Comparison of ENCODE assay signal across 9 cellular contexts in the genomic region with DNA sequence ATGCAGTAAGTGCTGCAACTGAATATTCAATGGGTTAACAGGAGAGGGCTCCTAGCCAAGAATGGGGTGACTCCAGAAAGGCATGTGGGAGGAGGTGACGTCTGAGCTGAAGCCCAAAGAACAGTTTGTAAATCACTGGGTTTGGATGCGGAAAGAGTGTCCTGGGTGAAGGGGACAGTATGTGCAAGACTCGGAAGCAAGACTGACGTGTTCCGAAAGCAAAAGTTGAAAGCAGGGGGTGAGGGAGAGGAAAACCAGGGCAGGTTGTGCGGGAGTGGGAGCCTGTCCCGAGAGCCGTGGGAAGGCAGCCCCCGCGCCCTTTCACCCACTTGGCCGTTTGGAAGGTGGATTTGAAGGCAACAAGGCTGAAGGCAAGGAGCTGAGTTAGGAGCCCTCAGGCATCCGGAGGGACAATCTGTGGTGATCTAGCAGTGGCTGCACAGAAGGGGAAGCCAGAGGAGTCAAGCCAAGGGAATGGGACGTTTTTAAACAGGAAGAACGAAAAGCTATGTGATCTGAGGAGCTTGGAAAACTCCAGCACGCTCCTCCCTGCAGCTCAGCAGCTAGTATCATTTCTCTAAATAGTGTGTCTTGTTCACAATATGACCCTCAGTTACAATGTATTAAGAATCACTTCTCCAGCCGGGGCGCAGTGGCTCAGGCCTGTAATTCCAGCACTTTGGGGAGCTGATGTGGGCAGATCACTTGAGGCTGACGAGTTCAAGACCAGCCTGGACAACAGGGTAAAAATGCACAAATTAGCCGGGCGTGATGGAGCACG. TPM values are rescaled to one million over a fixed set of nuclear protein-coding genes. Genes with fewer than 3 reads are reported as not detected.
A peak's percentile ranks its signal among the peaks of the same experiment; 100 is the strongest.
DNase-seq lines count a peak whose midpoint lies in the region; ATAC-seq and TF ChIP-seq lines count a peak whose summit lies in the region.
"Had no signal": no experiment of that assay in that cellular context is flagged by ENCODE, and none has a peak within 500 bp of the region (broad histone marks: within the 10 kb centered on the region; RNA-seq: fewer than 3 reads in every experiment).

No MANE protein-coding gene starts in this region.

- CTCF ChIA-PET in Caco-2 (lab: Charles Lee): interaction anchor here (0.6 kb wide), 1 partner anchor 70 kb away, joined by 3 read pairs; no protein-coding TSS in a partner anchor

- no peak for ATAC-seq in HG03469 (IDR thresholded peaks at IDR 0.05; ENCODE audit: unreplicated experiment)

- H3K4me1 Mint-ChIP-seq in HFFc6 (ENCODE audit: low read depth): peaks cover 39% of the 10 kb centered on the region
- peaks cover 9% of the 10 kb centered on the region for H3K4me1 Mint-ChIP-seq in Caco-2 (ENCODE audit: low read depth, unreplicated experiment)

- peak; percentile 100 for TF ChIP-seq EP300 in stomach (IDR thresholded peaks at IDR 0.05)

- TF ChIP-seq CTCF in HFFc6 (IDR thresholded peaks at IDR 0.05) (no peak), liver (IDR thresholded peaks at IDR 0.05; ENCODE audit: low read depth, low read length, missing input control) (no peak), stomach (IDR thresholded peaks at IDR 0.05) (no peak), Caco-2 (IDR thresholded peaks at IDR 0.05; ENCODE audit: insufficient read depth in 1 of 2, low read depth in 1 of 2, low read length in 1 of 2, severe bottlenecking in 1 of 2, unreplicated experiment in 1 of 2) (no peak)

- H3K9me3 ChIP-seq in liver (ENCODE audit: control insufficient read depth in 4 of 4, low read length in 3 of 4) (no peaks in the 10 kb centered on the region), stomach (no peaks in the 10 kb centered on the region), Caco-2 (no peaks in the 10 kb centered on the region)

- H3K27me3 ChIP-seq in liver (ENCODE audit: control insufficient read depth in 4 of 4, insufficient read depth in 4 of 4, low read length in 3 of 4) (no peaks in the 10 kb centered on the region), stomach (peaks cover 0 to 13% (median 0%) of the 10 kb centered on the region in 3 donors), Caco-2 (replicated peaks; ENCODE audit: control insufficient read depth, insufficient read depth, low read length) (no peaks in the 10 kb centered on the region)

- H3K27ac ChIP-seq in liver (ENCODE audit: low read depth in 1 of 2, low read length in 2 of 2): peak overlapping the region; percentile 91 to 92
- H3K27ac ChIP-seq in stomach: peak overlapping the region; percentile 67 to 93 (median 84)

- POLR2A ChIA-PET in Caco-2 (lab: Charles Lee): interaction anchor here (0.6 kb wide), 1 partner anchor 55 kb away, joined by 11 read pairs; no protein-coding TSS in a partner anchor

- intact Hi-C loops in stomach (cut with DNase I; ENCODE audit: low total_unique reads): no loop called here
- intact Hi-C loops in Caco-2 (cut with micrococcal nuclease; ENCODE audit: unreplicated experiment): no loop called here

- peak overlapping the region; percentile 73 to 87 for H3K9ac ChIP-seq in liver (ENCODE audit: low read depth in 1 of 2, low read length in 2 of 2)

- H3K4me3 Mint-ChIP-seq in HFFc6 (peak overlapping the region; percentile 85), Caco-2 (ENCODE audit: unreplicated experiment) (no peak overlapping the region)

- no peaks in the 10 kb centered on the region for H3K36me3 Mint-ChIP-seq in HFFc6 (ENCODE audit: low read depth)
- H3K36me3 Mint-ChIP-seq in Caco-2 (ENCODE audit: insufficient read depth, unreplicated experiment): no peaks in the 10 kb centered on the region

- DNase-seq in HFFc6 (peak; percentile 92), dermis blood vessel endothelial cell (peak; percentile 45), stomach (peak; percentile 67), dedifferentiated amniotic fluid mesenchymal stem cell (ENCODE audit: extremely low spot score) (no peak), NCI-H1694 (lab: John Stamatoyannopoulos, UW) (no peak), Caco-2 (no peak)
- DNase-seq: effector memory CD4-positive, alpha-beta T cell had no signal

- no peak for TF ChIP-seq POLR2A in stomach (IDR thresholded peaks at IDR 0.05)

- TF ChIP-seq RAD21 in liver (IDR thresholded peaks at IDR 0.05): peak; percentile 26 to 53

- H3K27ac Mint-ChIP-seq in HFFc6 (peak overlapping the region; percentile 93), Caco-2 (ENCODE audit: unreplicated experiment) (no peak overlapping the region)

- H3K9me3 Mint-ChIP-seq in HFFc6 (no peaks in the 10 kb centered on the region), Caco-2 (ENCODE audit: unreplicated experiment) (no peaks in the 10 kb centered on the region)

- BruUV-seq in Caco-2 (replicated peaks; lab: Mats Ljungman, UMichigan): no TSS peak

- H3K4me3 ChIP-seq in liver (ENCODE audit: low read depth in 1 of 3, low read length in 3 of 3): peak overlapping the region; percentile 63 to 71 (median 70)
- peak overlapping the region; percentile 15 to 28 (median 20) for H3K4me3 ChIP-seq in stomach
- no peak overlapping the region for H3K4me3 ChIP-seq in Caco-2 (ENCODE audit: low read depth, low read length)

- H3K4me1 ChIP-seq in liver (ENCODE audit: control insufficient read depth in 4 of 4, insufficient read depth in 4 of 4, low read length in 3 of 4): peaks cover 3 to 26% (median 14%) of the 10 kb centered on the region in 4 donors
- peaks cover 20 to 36% (median 31%) of the 10 kb centered on the region in 4 donors for H3K4me1 ChIP-seq in stomach
- no peaks in the 10 kb centered on the region for H3K4me1 ChIP-seq in Caco-2

- peaks cover 0 to 7% (median 5%) of the 10 kb centered on the region in 4 donors for H3K36me3 ChIP-seq in liver (ENCODE audit: control insufficient read depth in 4 of 4, insufficient read depth in 3 of 4, low read depth in 1 of 4, low read length in 3 of 4)
- H3K36me3 ChIP-seq in stomach: no peaks in the 10 kb centered on the region
- H3K36me3 ChIP-seq in Caco-2 (ENCODE audit: control insufficient read depth, insufficient read depth, low read length): no peaks in the 10 kb centered on the region

- H3K27me3 Mint-ChIP-seq in HFFc6 (ENCODE audit: insufficient read depth): peaks cover 7% of the 10 kb centered on the region; the same call in 1 of the 2 replicates
- H3K27me3 Mint-ChIP-seq in Caco-2 (ENCODE audit: insufficient read depth, unreplicated experiment): no peaks in the 10 kb centered on the region

- 26% methylated on average over 21 of the region's 21 CpGs for WGBS in liver
- WGBS in stomach, 5 donors: 22 to 47% (median 44%) methylated on average over 21 of the region's 21 CpGs

TF ChIP-seq in liver, 16 proteins besides CTCF, POLR2A, EP300 and RAD21 (continues in another document):
- TF ChIP-seq YY1 (IDR thresholded peaks at IDR 0.05) (peak; percentile 61), FOXA2 (IDR thresholded peaks at IDR 0.05) (peak; percentile 28), SP1 (IDR thresholded peaks at IDR 0.05) (peak; percentile 97), HNF4A (conservative IDR thresholded peaks at IDR 0.05) (peak; percentile 61 to 70), TAF1 (conservative IDR thresholded peaks at IDR 0.05) (peak; percentile 90), HNF4G (IDR thresholded peaks at IDR 0.05) (peak; percentile 7), EGR1 (IDR thresholded peaks at IDR 0.05; ENCODE audit: low read depth in 2 of 2) (peak; percentile 61 to 67), NR2F2 (IDR thresholded peaks at IDR 0.05) (peak; percentile 85), FOXA1 (IDR thresholded peaks at IDR 0.05) (no peak), JUND (IDR thresholded peaks at IDR 0.05) (peak; percentile 82 to 83), RXRA (IDR thresholded peaks at IDR 0.05) (peak; percentile 91 to 93)
- TF ChIP-seq, protein P1, sequence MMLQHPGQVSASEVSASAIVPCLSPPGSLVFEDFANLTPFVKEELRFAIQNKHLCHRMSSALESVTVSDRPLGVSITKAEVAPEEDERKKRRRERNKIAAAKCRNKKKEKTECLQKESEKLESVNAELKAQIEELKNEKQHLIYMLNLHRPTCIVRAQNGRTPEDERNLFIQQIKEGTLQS (IDR thresholded peaks at IDR 0.05): peak; percentile 60
- TF ChIP-seq, protein P2, sequence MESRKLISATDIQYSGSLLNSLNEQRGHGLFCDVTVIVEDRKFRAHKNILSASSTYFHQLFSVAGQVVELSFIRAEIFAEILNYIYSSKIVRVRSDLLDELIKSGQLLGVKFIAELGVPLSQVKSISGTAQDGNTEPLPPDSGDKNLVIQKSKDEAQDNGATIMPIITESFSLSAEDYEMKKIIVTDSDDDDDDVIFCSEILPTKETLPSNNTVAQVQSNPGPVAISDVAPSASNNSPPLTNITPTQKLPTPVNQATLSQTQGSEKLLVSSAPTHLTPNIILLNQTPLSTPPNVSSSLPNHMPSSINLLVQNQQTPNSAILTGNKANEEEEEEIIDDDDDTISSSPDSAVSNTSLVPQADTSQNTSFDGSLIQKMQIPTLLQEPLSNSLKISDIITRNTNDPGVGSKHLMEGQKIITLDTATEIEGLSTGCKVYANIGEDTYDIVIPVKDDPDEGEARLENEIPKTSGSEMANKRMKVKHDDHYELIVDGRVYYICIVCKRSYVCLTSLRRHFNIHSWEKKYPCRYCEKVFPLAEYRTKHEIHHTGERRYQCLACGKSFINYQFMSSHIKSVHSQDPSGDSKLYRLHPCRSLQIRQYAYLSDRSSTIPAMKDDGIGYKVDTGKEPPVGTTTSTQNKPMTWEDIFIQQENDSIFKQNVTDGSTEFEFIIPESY (IDR thresholded peaks at IDR 0.05): no peak

RNA-seq across cellular contexts. Expression of a gene that starts 7.7 kb away (rescaled TPM):
- not detected for total RNA-seq in HFFc6 (2021; fragmentation: NEBNext Ultra II Directional; extraction: Animal tissue kit (Norgen Biotek cat#: 25700))
- total RNA-seq in dermis blood vessel endothelial cell (not detected in 2 replicates), liver (10 to 100 TPM; 18.8 to 67.7 TPM), stomach (1 to 10 TPM in 4 of 5 donors, not detected in 1; 1.2 to 2.0 (median 1.7) TPM), Caco-2 (2022) (0.14 TPM in 1 of 2 replicates, not detected in the other)
- polyA plus RNA-seq in liver (10 to 100 TPM; 72.0 to 84.7 TPM), stomach (1 to 10 TPM in 2 of 3 donors, under 1 TPM in 1; 0.70 to 3.1 (median 1.9) TPM)

RNA-seq across cellular contexts. Expression of a gene that starts 57.5 kb away (rescaled TPM):
- 100 to 1,000 TPM; 156 to 194 (median 168) TPM for total RNA-seq in HFFc6 (2021; fragmentation: NEBNext Ultra II Directional; extraction: Animal tissue kit (Norgen Biotek cat#: 25700))
- total RNA-seq in dermis blood vessel endothelial cell (139 and 140 TPM in 2 replicates), liver (10 to 100 TPM; 47.5 to 53.1 TPM), stomach (100 to 1,000 TPM in 2 of 5 donors, 10 to 100 TPM in 3; 22.2 to 284 (median 58.7) TPM), Caco-2 (2022) (139 and 147 TPM in 2 replicates)
- polyA plus RNA-seq in liver (10 to 100 TPM; 44.6 to 50.6 TPM), stomach (100 to 1,000 TPM; 101 to 150 (median 133) TPM)

Comparison
In these comparisons a context has a peak if more than half of its experiments do, and no peak if none do; other contexts are left out.
1. DNase-seq: peak in HFFc6 (single experiment), dermis blood vessel endothelial cell (single experiment) and stomach (single experiment); none in dedifferentiated amniotic fluid mesenchymal stem cell (single experiment), NCI-H1694 (single experiment) and Caco-2 (0 of 2).
2. RNA of a gene that starts 7.7 kb away (total RNA-seq): 18.8 to 67.7 TPM in liver; 1.2 to 2.0 TPM in stomach, not detected in HFFc6, not detected in dermis blood vessel endothelial cell and 0.14 TPM in Caco-2; every median in the first group is over 4 times any median in the second.